In the genomic region with DNA sequence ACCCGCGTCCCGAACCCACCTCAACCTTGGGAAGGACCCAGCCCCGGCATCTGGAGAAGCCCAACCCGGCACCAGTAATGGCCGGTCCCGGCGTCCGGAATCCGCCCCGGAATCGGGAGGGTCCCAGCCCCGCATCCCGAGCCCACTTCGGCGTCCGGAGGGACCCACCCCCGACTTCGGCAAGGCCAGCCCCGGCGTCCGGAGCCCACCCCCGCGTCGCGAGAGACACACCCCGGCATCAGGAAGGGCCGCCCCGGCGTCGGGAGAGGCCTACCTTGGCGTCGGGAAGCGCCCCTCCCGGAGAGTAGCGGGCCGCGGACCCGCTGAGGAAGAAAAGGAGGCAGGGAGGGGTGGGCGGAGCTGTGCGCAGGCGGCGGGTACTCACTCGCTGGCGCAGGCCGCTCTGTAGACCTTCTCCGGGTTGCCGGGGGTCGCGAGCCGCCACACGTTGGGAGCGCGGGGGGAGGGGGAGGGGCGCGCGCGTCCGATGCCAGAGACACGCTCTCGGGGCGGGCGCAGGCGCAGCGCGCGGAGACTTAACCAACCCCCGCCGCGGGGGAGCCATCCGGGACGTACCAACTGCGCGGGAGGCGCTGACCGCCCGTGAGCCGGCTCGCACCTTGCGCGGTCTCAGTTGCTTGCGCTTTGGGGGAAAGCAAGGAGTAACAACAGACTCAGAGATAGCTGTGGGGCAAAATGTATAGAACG, we compare ENCODE assay signal across 8 cellular contexts. TPM values are rescaled to one million over a fixed set of nuclear protein-coding genes. Genes with fewer than 3 reads are reported as not detected.
DNase-seq lines count a peak whose midpoint lies in the region; ATAC-seq and TF ChIP-seq lines count a peak whose summit lies in the region.

A gene (minus strand): TSS at position 515 of the 708 bp plus-strand sequence. CDS start 24,164 bp downstream, outside the sequence.

- no peaks in the 10 kb centered on the region for H3K9me3 ChIP-seq in SK-N-MC (ENCODE audit: low read depth, low read length)
- H3K9me3 ChIP-seq in gastroesophageal sphincter, result no peaks in the 10 kb centered on the region
- no peaks in the 10 kb centered on the region for H3K9me3 ChIP-seq in neutrophil

- peak within 1 kb of the TSS; percentile 95 for H3K27ac Mint-ChIP-seq in activated naive CD4-positive, alpha-beta T cell treated with anti-CD3 and anti-CD28 coated beads, Interleukin-2, amount 10 ng/mL, durations not matched to agents 7 days and 5 days

- H3K4me3 Mint-ChIP-seq in activated naive CD4-positive, alpha-beta T cell treated with anti-CD3 and anti-CD28 coated beads, Interleukin-2, amount 10 ng/mL, durations not matched to agents 7 days and 5 days, result peak within 1 kb of the TSS; percentile 91

- H3K9me3 Mint-ChIP-seq in activated naive CD4-positive, alpha-beta T cell treated with anti-CD3 and anti-CD28 coated beads, Interleukin-2, amount 10 ng/mL, durations not matched to agents 7 days and 5 days, result no peaks in the 10 kb centered on the region

- no peaks in the 10 kb centered on the region for H3K27me3 Mint-ChIP-seq in activated naive CD4-positive, alpha-beta T cell treated with anti-CD3 and anti-CD28 coated beads, Interleukin-2, amount 10 ng/mL, durations not matched to agents 7 days and 5 days

- no peaks in the 10 kb centered on the region for H3K27me3 ChIP-seq in gastroesophageal sphincter
- no peaks in the 10 kb centered on the region for H3K27me3 ChIP-seq in neutrophil

- TF ChIP-seq CTCF in gastroesophageal sphincter (IDR thresholded peaks at IDR 0.05) (peak in 1 of 4 experiments; percentile 4), neutrophil (IDR thresholded peaks at IDR 0.05) (peak; percentile 28), subcutaneous adipose tissue (IDR thresholded peaks at IDR 0.05; ENCODE audit: low read depth) (no peak)

- 0% methylated on average over 1 of the region's 83 CpGs for WGBS in gastroesophageal sphincter (ENCODE audit: low coverage in 1 of 2), 2 donors

- POLR2A ChIA-PET in HEK293T (lab: Yijun Ruan, JAX), result interaction anchor here (0.5 to 5.5 kb wide), 8 partner anchors 9 to 68 kb away, joined by 3 to 33 read pairs (median 3); a partner anchor contains a TSS

- peaks cover 30% of the 10 kb centered on the region for H3K4me1 Mint-ChIP-seq in activated naive CD4-positive, alpha-beta T cell treated with anti-CD3 and anti-CD28 coated beads, Interleukin-2, amount 10 ng/mL, durations not matched to agents 7 days and 5 days

- DNase-seq in GDM1 (lab: John Stamatoyannopoulos, UW) (peak; percentile 90), HEK293T (ENCODE audit: extremely low spot score) (peak; percentile 96), NAMALWA (ENCODE audit: low spot score) (peak; percentile 89), SK-N-MC (ENCODE audit: low read depth, low spot score) (peak; percentile 64)
- DNase-seq in activated naive CD4-positive, alpha-beta T cell treated with anti-CD3 and anti-CD28 coated beads, Interleukin-2, amount 10 ng/mL, durations not matched to agents 7 days and 5 days, result peak; percentile 92

- H3K4me1 ChIP-seq in gastroesophageal sphincter (peaks cover 5 to 31% (median 16%) of the 10 kb centered on the region in 3 donors), neutrophil (ENCODE audit: control insufficient read depth in 1 of 2, insufficient read depth in 1 of 2, low read depth in 1 of 2, low read length in 1 of 2) (peaks cover 22 to 29% of the 10 kb centered on the region in 2 experiments)

- H3K4me3 ChIP-seq in SK-N-MC (peak within 1 kb of the TSS; percentile 97), gastroesophageal sphincter (peak within 1 kb of the TSS; percentile 96 to 99), neutrophil (ENCODE audit: low read depth in 1 of 2, low read length in 1 of 2) (peak within 1 kb of the TSS; percentile 84 to 97)

- ATAC-seq in gastroesophageal sphincter, result peak; percentile 92

- TF ChIP-seq POLR2A in gastroesophageal sphincter (IDR thresholded peaks at IDR 0.05), result peak; percentile 13 to 28

- no peak for TF ChIP-seq EP300 in gastroesophageal sphincter (IDR thresholded peaks at IDR 0.05)

- H3K27ac ChIP-seq in SK-N-MC (peak within 1 kb of the TSS; percentile 58), gastroesophageal sphincter (peak within 1 kb of the TSS; percentile 94 to 98 (median 97)), neutrophil (peak within 1 kb of the TSS; percentile 98)

- H3K9ac ChIP-seq in SK-N-MC (ENCODE audit: insufficient read length), result peak within 1 kb of the TSS; percentile 93

- H3K36me3 Mint-ChIP-seq in activated naive CD4-positive, alpha-beta T cell treated with anti-CD3 and anti-CD28 coated beads, Interleukin-2, amount 10 ng/mL, durations not matched to agents 7 days and 5 days, result peaks cover 16% of the 10 kb centered on the region

- CTCF ChIA-PET in HEK293T (lab: Yijun Ruan, JAX), result interaction anchor here (1.5 to 1.8 kb wide), 3 partner anchors 25 to 346 kb away, joined by 3 to 6 read pairs (median 4); a partner anchor contains a TSS
- CTCF ChIA-PET in activated naive CD4-positive, alpha-beta T cell treated with anti-CD3 and anti-CD28 coated beads, Interleukin-2, amount 10 ng/mL, durations not matched to agents 7 days and 5 days (lab: Charles Lee), result interaction anchor here (0.8 to 1.5 kb wide), 8 partner anchors 8 to 349 kb away, joined by 3 to 5 read pairs (median 3); no protein-coding TSS in a partner anchor

- peaks cover under 1% of the 10 kb centered on the region; the same call in 1 of the 2 replicates for H3K36me3 ChIP-seq in SK-N-MC (ENCODE audit: insufficient read depth, low read length)
- H3K36me3 ChIP-seq in gastroesophageal sphincter, result no peaks in the 10 kb centered on the region
- peaks cover 5% of the 10 kb centered on the region for H3K36me3 ChIP-seq in neutrophil

TF ChIP-seq in HEK293T, 16 proteins besides CTCF, POLR2A, EP300 and RAD21:
- no peak for TF ChIP-seq NFRKB (IDR thresholded peaks at IDR 0.05)
- TF ChIP-seq HDGF (IDR thresholded peaks at IDR 0.05; ENCODE audit: borderline replicate concordance), result no peak; the same call in 1 of the 2 replicates
- no peak for TF ChIP-seq ZNF384 (IDR thresholded peaks at IDR 0.05)
- TF ChIP-seq BHLHE40 (IDR thresholded peaks at IDR 0.05; ENCODE audit: borderline replicate concordance), result peak; percentile 77; the same call in 1 of the 2 replicates
- TF ChIP-seq SP1 (IDR thresholded peaks at IDR 0.05), result no peak
- TF ChIP-seq TARDBP (IDR thresholded peaks at IDR 0.05), result no peak
- peak; percentile 29; the same call in 1 of the 2 replicates for TF ChIP-seq LEF1 (IDR thresholded peaks at IDR 0.05; ENCODE audit: borderline replicate concordance)
- peak; percentile 61 for TF ChIP-seq CTBP1 (IDR thresholded peaks at IDR 0.05; ENCODE audit: borderline replicate concordance)
- TF ChIP-seq, protein P1, sequence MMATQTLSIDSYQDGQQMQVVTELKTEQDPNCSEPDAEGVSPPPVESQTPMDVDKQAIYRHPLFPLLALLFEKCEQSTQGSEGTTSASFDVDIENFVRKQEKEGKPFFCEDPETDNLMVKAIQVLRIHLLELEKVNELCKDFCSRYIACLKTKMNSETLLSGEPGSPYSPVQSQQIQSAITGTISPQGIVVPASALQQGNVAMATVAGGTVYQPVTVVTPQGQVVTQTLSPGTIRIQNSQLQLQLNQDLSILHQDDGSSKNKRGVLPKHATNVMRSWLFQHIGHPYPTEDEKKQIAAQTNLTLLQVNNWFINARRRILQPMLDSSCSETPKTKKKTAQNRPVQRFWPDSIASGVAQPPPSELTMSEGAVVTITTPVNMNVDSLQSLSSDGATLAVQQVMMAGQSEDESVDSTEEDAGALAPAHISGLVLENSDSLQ (IDR thresholded peaks at IDR 0.05), result no peak
- TF ChIP-seq SUZ12 (IDR thresholded peaks at IDR 0.05), result no peak
- TF ChIP-seq ELF4 (IDR thresholded peaks at IDR 0.05), result no peak; the same call in 1 of the 2 replicates
- TF ChIP-seq FOXK2 (IDR thresholded peaks at IDR 0.05), result no peak
- TF ChIP-seq FOXA1 (IDR thresholded peaks at IDR 0.05), result no peak
- TF ChIP-seq L3MBTL2 (conservative IDR thresholded peaks at IDR 0.05), result peak; percentile 57
- peak; percentile 74; the same call in 1 of the 2 replicates for TF ChIP-seq FOXM1 (IDR thresholded peaks at IDR 0.05; ENCODE audit: borderline replicate concordance)
- TF ChIP-seq ARNT (IDR thresholded peaks at IDR 0.05), result no peak

RNA-seq across cellular contexts. Expression of the gene that starts here (rescaled TPM):
- 10 to 100 TPM; 37.9 to 50.6 (median 44.7) TPM for total RNA-seq in gastroesophageal sphincter
- 10 to 100 TPM; 22.5 to 44.8 (median 30.5) TPM for total RNA-seq in subcutaneous adipose tissue

Comparison
In these comparisons a context has a peak if more than half of its experiments do, and no peak if none do; other contexts are left out.
1. Peak in every context shown above with its lines: DNase-seq, ATAC-seq, H3K4me3 ChIP-seq and H3K27ac ChIP-seq.